ENCODE assay signal across 1 cellular context in the genomic region with DNA sequence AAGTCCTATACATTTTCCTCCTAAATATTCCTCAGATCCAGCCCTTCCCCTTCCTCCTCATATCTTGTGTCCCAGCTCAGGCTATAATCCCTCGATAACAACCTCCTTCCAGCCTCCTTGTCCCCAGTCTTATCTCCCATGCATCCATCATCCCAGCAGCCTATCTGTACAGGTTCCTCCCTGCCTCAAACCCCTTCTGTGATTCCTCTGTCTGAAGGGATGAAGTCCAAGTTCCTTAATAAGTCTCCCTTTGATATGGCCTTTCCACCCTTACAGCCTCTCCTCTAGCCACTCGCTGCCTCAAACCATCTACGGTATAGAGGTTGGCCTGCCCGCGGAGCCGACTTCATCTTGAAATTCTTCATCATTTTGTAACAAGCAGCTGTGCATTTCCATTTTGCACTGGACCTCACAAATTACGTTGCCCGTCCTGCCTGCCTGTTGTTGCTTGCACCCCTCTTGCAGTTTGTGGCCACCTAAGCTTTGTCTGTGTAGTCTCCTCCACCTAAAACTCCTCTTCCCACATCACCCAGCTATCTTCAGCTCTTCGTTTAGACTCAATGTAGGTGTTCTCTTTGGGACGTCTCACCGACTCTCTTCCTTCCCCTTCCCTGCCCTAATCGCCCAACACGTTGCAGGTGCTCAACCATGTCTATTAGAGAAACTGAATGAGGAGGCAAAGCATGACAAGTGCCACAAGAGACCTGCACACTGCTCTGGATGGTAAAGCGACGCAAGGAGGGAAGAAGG.
TF ChIP-seq lines count a peak whose summit lies in the region.

No MANE protein-coding gene starts in this region.

TF ChIP-seq in GM12878, 131 proteins besides CTCF, POLR2A, EP300 and RAD21:
- TF ChIP-seq ZNF24 (IDR thresholded peaks at IDR 0.05) (0 out of 2 replicates have a peak, but pooled peaks have one; percentile 25), MTA3 (IDR thresholded peaks at IDR 0.05; ENCODE audit: borderline replicate concordance, low read length) (no peak), MLLT1 (IDR thresholded peaks at IDR 0.05) (peak; percentile 69), ZNF217 (IDR thresholded peaks at IDR 0.05) (no peak), NKRF (conservative IDR thresholded peaks at IDR 0.05) (0 out of 2 replicates have a peak, but pooled peaks have one; percentile 32)
TF ChIP-seq in GM12878: peak in this region for 3.
